ENCODE assay signal across 20 cellular contexts in genomic region chr19:44641866-44642265, GRCh38. TPM values are rescaled to one million over a fixed set of nuclear protein-coding genes. Genes with fewer than 3 reads are reported as not detected.
DNase-seq lines count a peak whose midpoint lies in the region; ATAC-seq, FAIRE-seq and TF ChIP-seq lines count a peak whose summit lies in the region.
"Had no signal": no experiment of that assay in that cellular context is flagged by ENCODE, and none has a peak within 500 bp of the region (broad histone marks: within the 10 kb centered on the region; RNA-seq: fewer than 3 reads in every experiment).

No MANE protein-coding gene starts in this region.

- H3K4me3 Mint-ChIP-seq in Calu3 (ENCODE audit: low read depth, unreplicated experiment) = peak overlapping the region; percentile 91
- H3K4me3 Mint-ChIP-seq: CD4-positive, alpha-beta memory T cell; GM23338 had no signal

- H3K4me1 ChIP-seq in A549 (peaks cover 75% of the 10 kb centered on the region), hepatocyte (ENCODE audit: insufficient read depth) (peaks cover 43% of the 10 kb centered on the region)

- peaks cover 11% of the 10 kb centered on the region for H4K20me1 ChIP-seq in hepatocyte (ENCODE audit: insufficient read depth, poor library complexity, severe bottlenecking)

- WGBS in A549 (ENCODE audit: missing lambda C conversion rate) = 89% methylated on average over 6 of the region's 6 CpGs
- 91% methylated on average over 6 of the region's 6 CpGs for WGBS in hepatocyte (ENCODE audit: low lambda C conversion rate, missing lambda C conversion rate)

- TF ChIP-seq CTCF in A549 (IDR thresholded peaks at IDR 0.05) = no peak
- no peak for TF ChIP-seq CTCF in Calu3 (IDR thresholded peaks at IDR 0.05; ENCODE audit: unreplicated experiment)
- TF ChIP-seq CTCF in hepatocyte (IDR thresholded peaks at IDR 0.05; ENCODE audit: poor library complexity) = no peak

- DNase-seq in A549 (ENCODE audit: low read depth in 1 of 2, low spot score in 1 of 2) = no peak
- DNase-seq in Calu3 = no peak
- no peak for DNase-seq in hepatocyte (ENCODE audit: low spot score)
- peak; percentile 46 for DNase-seq in posterior vena cava (ENCODE audit: low spot score)
- no peak for DNase-seq in activated CD4-positive, alpha-beta T cell treated with anti-CD3 and anti-CD28 coated beads, Interleukin-2, amount 50 U/mL, for 4 hours
- DNase-seq: AML-193; CD4-positive, alpha-beta memory T cell; DMS79 treated with DMSO at 0.1 percent for 48 hours; HCEC 1CT had no signal

- H2AFZ ChIP-seq in hepatocyte = no peak overlapping the region
- H2AFZ ChIP-seq: GM23338 had no signal

- CTCF ChIA-PET in A549 (lab: Yijun Ruan, JAX) = interaction anchor here (0.8 to 6.1 kb wide), 5 partner anchors 12 to 80 kb away, joined by 3 to 40 read pairs (median 9); no protein-coding TSS in a partner anchor
- CTCF ChIA-PET in Calu3 (lab: Charles Lee) = interaction anchor here (0.5 to 3.1 kb wide), 2 partner anchors 25 to 54 kb away, joined by 4 to 12 read pairs; no protein-coding TSS in a partner anchor

- no peaks in the 10 kb centered on the region for H3K27me3 ChIP-seq in hepatocyte

- H3K9me3 ChIP-seq in A549 (no peaks in the 10 kb centered on the region), hepatocyte (ENCODE audit: low read depth) (no peaks in the 10 kb centered on the region)

- peaks cover 54% of the 10 kb centered on the region for H3K36me3 Mint-ChIP-seq in Calu3 (ENCODE audit: insufficient read depth, unreplicated experiment)
- H3K36me3 Mint-ChIP-seq: CD4-positive, alpha-beta memory T cell had no signal

- peaks cover 70% of the 10 kb centered on the region for H3K4me1 Mint-ChIP-seq in Calu3 (ENCODE audit: low read depth, unreplicated experiment)

- no peaks in the 10 kb centered on the region for H3K27me3 Mint-ChIP-seq in Calu3 (ENCODE audit: unreplicated experiment)

- H3K4me3 ChIP-seq in A549 (no peak overlapping the region), hepatocyte (no peak overlapping the region)
- H3K4me3 ChIP-seq: GM12878, GM23338 had no signal

- H3K27ac Mint-ChIP-seq in Calu3 (ENCODE audit: unreplicated experiment) = peak overlapping the region; percentile 62
- H3K27ac Mint-ChIP-seq: GM23338 had no signal

- peaks cover 25% of the 10 kb centered on the region for H3K79me2 ChIP-seq in hepatocyte

- no peak for TF ChIP-seq POLR2A in A549 (IDR thresholded peaks at IDR 0.05; ENCODE audit: low read length)

- H3K27ac ChIP-seq in A549 (peak overlapping the region; percentile 84 to 97), hepatocyte (peak overlapping the region; percentile 96)
- H3K27ac ChIP-seq: C4-2B, KMS-11 had no signal

- H3K9me2 ChIP-seq in hepatocyte (replicated peaks; ENCODE audit: insufficient read depth) = no peaks in the 10 kb centered on the region

- no peak for TF ChIP-seq EP300 in A549 (IDR thresholded peaks at IDR 0.05)

- H3K4me2 ChIP-seq in A549 = no peak overlapping the region
- no peak overlapping the region for H3K4me2 ChIP-seq in hepatocyte
- H3K4me2 ChIP-seq: GM23338, KMS-11 had no signal

- TF ChIP-seq RAD21 in A549 (conservative IDR thresholded peaks at IDR 0.05 in 1 of 2, IDR thresholded peaks at IDR 0.05 in 1 of 2) = no peak

- ATAC-seq in A549 (no peak), HG02884 (IDR thresholded peaks at IDR 0.05; ENCODE audit: unreplicated experiment) (no peak), GM21423 (IDR thresholded peaks at IDR 0.05; ENCODE audit: unreplicated experiment) (no peak), HG03025 (IDR thresholded peaks at IDR 0.05; ENCODE audit: low FRiP score, unreplicated experiment) (no peak)
- ATAC-seq: GM12878, GM23338 had no signal

- BruUV-seq in Calu3 (replicated peaks; lab: Mats Ljungman, UMichigan) = no TSS peak

- H3K36me3 ChIP-seq in hepatocyte (replicated peaks; ENCODE audit: insufficient read depth, low read depth) = no peaks in the 10 kb centered on the region

- intact Hi-C loops in Calu3 (cut with micrococcal nuclease; ENCODE audit: unreplicated experiment) = no loop called here
- intact Hi-C loops in posterior vena cava (cut with DNase I) = no loop called here

- POLR2A ChIA-PET in A549 (lab: Yijun Ruan, JAX) = no interaction called here

- no peak for FAIRE-seq in A549 (lab: Jason Lieb, UNC)
- FAIRE-seq: GM12878, GM19239, H54 had no signal

- no peaks in the 10 kb centered on the region for H3K9me3 Mint-ChIP-seq in Calu3 (ENCODE audit: low read depth, unreplicated experiment)
- H3K9me3 Mint-ChIP-seq: CD4-positive, alpha-beta memory T cell; GM23338 had no signal

TF ChIP-seq in A549, 52 proteins besides CTCF, POLR2A, EP300 and RAD21:
- no peak for TF ChIP-seq JUNB (IDR thresholded peaks at IDR 0.05)
- no peak for TF ChIP-seq HOXB5 (CRISPR knock-in tag; IDR thresholded peaks at IDR 0.05)
- no peak for TF ChIP-seq BHLHE40 (IDR thresholded peaks at IDR 0.05; ENCODE audit: low read depth, low read length)
- TF ChIP-seq MAFK (IDR thresholded peaks at IDR 0.05; ENCODE audit: partially characterized antibody) = no peak
- TF ChIP-seq MAX (IDR thresholded peaks at IDR 0.05) = no peak
- no peak for TF ChIP-seq NFE2L2 (conservative IDR thresholded peaks at IDR 0.05; ENCODE audit: low read length)
- no peak for TF ChIP-seq ATOH8 (CRISPR knock-in tag; IDR thresholded peaks at IDR 0.05; ENCODE audit: low read depth)

RNA-seq across cellular contexts. Expression of gene PVR, which starts 1.8 kb away (rescaled TPM):
- polyA plus RNA-seq in A549 (2011; rRNA removed) (108 and 110 TPM in 2 replicates), A549 (2017; fragmentation: RNase III; extraction: RNeasy Plus Mini Kit Qiagen cat#74134 plus additional on column Dnase treatment) (86.2 to 98.1 TPM (median 90.3 TPM) in 3 replicates), hepatocyte (76.4 and 85.6 TPM in 2 replicates)
- polyA plus RNA-seq in A549 (2012; cell fraction: cytosol; rRNA removed) = 103 and 142 TPM in 2 replicates
- 163 and 226 TPM in 2 replicates for polyA plus RNA-seq in A549 (2012; cell fraction: nucleus; rRNA removed)
- 145 and 164 TPM in 2 replicates for polyA minus RNA-seq in A549 (2011; rRNA and poly(A)+ RNA removed)
- total RNA-seq in Calu3 (2022) (176 and 215 TPM in 2 replicates), hepatocyte (123 and 124 TPM in 2 replicates), posterior vena cava (10 to 100 TPM; 22.4 to 35.6 TPM)

RNA-seq across cellular contexts. Expression of gene IGSF23, which starts 28.5 kb away (rescaled TPM):
- 0.14 and 0.29 TPM in 2 replicates for polyA plus RNA-seq in A549 (2011; rRNA removed)
- polyA plus RNA-seq in A549 (2012; cell fraction: cytosol; rRNA removed) = 0.29 TPM in 2 replicates
- 0.18 and 0.20 TPM in 2 replicates for polyA plus RNA-seq in A549 (2012; cell fraction: nucleus; rRNA removed)
- polyA plus RNA-seq in A549 (2017; fragmentation: RNase III; extraction: RNeasy Plus Mini Kit Qiagen cat#74134 plus additional on column Dnase treatment) = 0.35 to 0.45 TPM (median 0.42 TPM) in 3 replicates
- not detected in 2 replicates for polyA minus RNA-seq in A549 (2011; rRNA and poly(A)+ RNA removed)
- total RNA-seq in Calu3 (2022) = not detected in 2 replicates
- 2.1 TPM in 2 replicates for total RNA-seq in hepatocyte
- polyA plus RNA-seq in hepatocyte = 0.21 and 3.8 TPM in 2 replicates
- total RNA-seq in posterior vena cava = not detected
- total RNA-seq: A172; CD4-positive, alpha-beta memory T cell; GM12878; GM23338 had no signal
- polyA plus RNA-seq: CD4-positive, alpha-beta memory T cell; GM12878; GM23338 had no signal

RNA-seq across cellular contexts. Expression of gene CEACAM19, which starts 29.4 kb away (rescaled TPM):
- polyA plus RNA-seq in A549 (2011; rRNA removed) (8.2 and 13.7 TPM in 2 replicates), A549 (2017; fragmentation: RNase III; extraction: RNeasy Plus Mini Kit Qiagen cat#74134 plus additional on column Dnase treatment) (7.2 to 10.3 TPM (median 9.7 TPM) in 3 replicates), hepatocyte (4.9 and 5.6 TPM in 2 replicates)
- polyA plus RNA-seq in A549 (2012; cell fraction: cytosol; rRNA removed) = 10.0 and 12.3 TPM in 2 replicates
- 75.3 and 87.9 TPM in 2 replicates for polyA plus RNA-seq in A549 (2012; cell fraction: nucleus; rRNA removed)
- polyA minus RNA-seq in A549 (2011; rRNA and poly(A)+ RNA removed) = 13.7 and 14.9 TPM in 2 replicates
- total RNA-seq in Calu3 (2022) (66.2 and 67.8 TPM in 2 replicates), hepatocyte (2.8 and 5.1 TPM in 2 replicates), posterior vena cava (1 to 10 TPM; 4.1 to 7.8 TPM)
- total RNA-seq: A172 had no signal
- polyA plus RNA-seq: CD4-positive, alpha-beta memory T cell had no signal

RNA-seq across cellular contexts. Expression of gene CEACAM16, which starts 57.1 kb away (rescaled TPM):
- polyA plus RNA-seq in A549 (2011; rRNA removed) (not detected in 2 replicates), A549 (2017; fragmentation: RNase III; extraction: RNeasy Plus Mini Kit Qiagen cat#74134 plus additional on column Dnase treatment) (0.08 to 0.11 TPM in 2 of 3 replicates, not detected in the other), hepatocyte (not detected in 2 replicates)
- polyA plus RNA-seq in A549 (2012; cell fraction: cytosol; rRNA removed) = 0.03 TPM in 1 of 2 replicates, not detected in the other
- polyA plus RNA-seq in A549 (2012; cell fraction: nucleus; rRNA removed) = 0.34 and 0.50 TPM in 2 replicates
- polyA minus RNA-seq in A549 (2011; rRNA and poly(A)+ RNA removed) = 0.34 and 0.58 TPM in 2 replicates
- total RNA-seq in Calu3 (2022) (0.38 TPM in 1 of 2 replicates, not detected in the other), hepatocyte (0.73 TPM in 1 of 2 replicates, not detected in the other), posterior vena cava (not detected)
- total RNA-seq: A172; CD4-positive, alpha-beta memory T cell; GM12878; GM23338 had no signal
- polyA plus RNA-seq: BJ; CD4-positive, alpha-beta memory T cell; GM12878; GM23338 had no signal
